Comparison of ENCODE assay signal across 3 cellular contexts in genomic region chr4:176794651-176795050, GRCh38.
TF ChIP-seq lines count a peak whose summit lies in the region.

No MANE protein-coding gene starts in this region.

TF ChIP-seq in A549, 52 proteins besides CTCF, POLR2A, EP300 and RAD21:
- no peak for TF ChIP-seq HOXB13 (CRISPR knock-in tag; IDR thresholded peaks at IDR 0.05; ENCODE audit: low read depth)
- TF ChIP-seq TFCP2L1 (CRISPR knock-in tag; IDR thresholded peaks at IDR 0.05): no peak
- no peak for TF ChIP-seq HOXB5 (CRISPR knock-in tag; IDR thresholded peaks at IDR 0.05)
- no peak for TF ChIP-seq NR3C1 (IDR thresholded peaks at IDR 0.05)
- no peak for TF ChIP-seq BHLHE40 (IDR thresholded peaks at IDR 0.05; ENCODE audit: low read depth, low read length)
- TF ChIP-seq CHD4 (IDR thresholded peaks at IDR 0.05; ENCODE audit: borderline replicate concordance): no peak
- no peak for TF ChIP-seq MAFK (IDR thresholded peaks at IDR 0.05; ENCODE audit: partially characterized antibody)
- TF ChIP-seq NFE2L2 (conservative IDR thresholded peaks at IDR 0.05; ENCODE audit: low read length): no peak
- no peak for TF ChIP-seq ZNF302 (CRISPR knock-in tag; IDR thresholded peaks at IDR 0.05)
- TF ChIP-seq JUN (IDR thresholded peaks at IDR 0.05): no peak
- no peak for TF ChIP-seq CEBPB (IDR thresholded peaks at IDR 0.05)
- no peak for TF ChIP-seq NPAS2 (CRISPR knock-in tag; IDR thresholded peaks at IDR 0.05; ENCODE audit: borderline replicate concordance)
- no peak for TF ChIP-seq MYC (IDR thresholded peaks at IDR 0.05; ENCODE audit: borderline replicate concordance, low read length)
- TF ChIP-seq REST (IDR thresholded peaks at IDR 0.05): no peak
- no peak for TF ChIP-seq HOXA7 (CRISPR knock-in tag; IDR thresholded peaks at IDR 0.05)
- no peak for TF ChIP-seq CHD2 (IDR thresholded peaks at IDR 0.05; ENCODE audit: low read length, partially characterized antibody)
- TF ChIP-seq RARB (CRISPR knock-in tag; IDR thresholded peaks at IDR 0.05): no peak
- no peak for TF ChIP-seq SREBF2 (IDR thresholded peaks at IDR 0.05)
- TF ChIP-seq, protein P1, sequence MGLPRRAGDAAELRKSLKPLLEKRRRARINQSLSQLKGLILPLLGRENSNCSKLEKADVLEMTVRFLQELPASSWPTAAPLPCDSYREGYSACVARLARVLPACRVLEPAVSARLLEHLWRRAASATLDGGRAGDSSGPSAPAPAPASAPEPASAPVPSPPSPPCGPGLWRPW (IDR thresholded peaks at IDR 0.05): no peak
- no peak for TF ChIP-seq RNF2 (IDR thresholded peaks at IDR 0.05; ENCODE audit: borderline replicate concordance, low read depth)

TF ChIP-seq in endothelial cell of umbilical vein, 7 proteins besides CTCF, POLR2A, EP300 and RAD21:
- TF ChIP-seq MYC (IDR thresholded peaks at IDR 0.05; ENCODE audit: low read depth, low read length): no peak
- TF ChIP-seq JUN (IDR thresholded peaks at IDR 0.05; ENCODE audit: borderline replicate concordance, insufficient read depth, insufficient read length, low read depth): no peak
- TF ChIP-seq FOS (IDR thresholded peaks at IDR 0.05; ENCODE audit: borderline replicate concordance, insufficient read depth, low read length): no peak
- no peak for TF ChIP-seq EZH2 (IDR thresholded peaks at IDR 0.05; ENCODE audit: borderline replicate concordance, low read depth, low read length, severe bottlenecking)
- TF ChIP-seq GATA2 (IDR thresholded peaks at IDR 0.05; ENCODE audit: insufficient read depth, insufficient read length, low read depth, low read length): no peak
- TF ChIP-seq, protein P2, sequence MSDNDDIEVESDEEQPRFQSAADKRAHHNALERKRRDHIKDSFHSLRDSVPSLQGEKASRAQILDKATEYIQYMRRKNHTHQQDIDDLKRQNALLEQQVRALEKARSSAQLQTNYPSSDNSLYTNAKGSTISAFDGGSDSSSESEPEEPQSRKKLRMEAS (IDR thresholded peaks at IDR 0.05; ENCODE audit: insufficient read depth, insufficient read length): no peak
- TF ChIP-seq POLR2AphosphoS5 (IDR thresholded peaks at IDR 0.05; ENCODE audit: insufficient read depth, low read depth, low read length): no peak

TF ChIP-seq in GM12891, 5 proteins besides CTCF, POLR2A, EP300 and RAD21:
- TF ChIP-seq SPI1 (IDR thresholded peaks at IDR 0.05; ENCODE audit: low read depth, low read length) (no peak), TAF1 (IDR thresholded peaks at IDR 0.05; ENCODE audit: low read depth, low read length) (no peak), POLR2AphosphoS5 (IDR thresholded peaks at IDR 0.05; ENCODE audit: low read depth, low read length) (no peak), PAX5 (IDR thresholded peaks at IDR 0.05; ENCODE audit: insufficient read depth, low read length, severe bottlenecking) (no peak), POU2F2 (IDR thresholded peaks at IDR 0.05; ENCODE audit: low read depth, low read length) (no peak)
